Comparison of ENCODE assay signal across 30 cellular contexts in the genomic region with DNA sequence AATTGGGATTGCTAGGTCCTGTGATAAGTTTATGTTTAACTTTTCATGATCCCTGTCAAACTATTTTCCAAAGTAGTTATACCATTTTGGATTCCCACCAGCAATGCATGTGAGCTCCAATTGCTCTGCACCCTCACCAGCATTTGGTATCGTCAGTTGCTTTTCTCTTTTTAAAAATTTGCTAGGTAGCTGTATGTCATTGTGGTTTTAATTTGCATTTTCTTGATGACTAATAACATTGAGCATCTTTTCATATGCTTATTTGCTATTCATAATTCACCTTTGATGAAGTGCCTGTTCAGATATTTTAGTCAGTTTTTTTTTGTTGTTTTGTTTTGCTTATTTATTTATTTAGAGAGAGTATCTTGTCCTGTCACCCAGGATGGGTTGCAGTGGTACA. TPM values are rescaled to one million over a fixed set of nuclear protein-coding genes. Genes with fewer than 3 reads are reported as not detected.
"Had no signal": no experiment of that assay in that cellular context is flagged by ENCODE, and none has a peak within 500 bp of the region (broad histone marks: within the 10 kb centered on the region; RNA-seq: fewer than 3 reads in every experiment).

No MANE protein-coding gene starts in this region.

- H3K36me3 ChIP-seq: ascending aorta had no signal

- DNase-seq: activated B cell treated with CpG ODN at 0.5 μM for 24 hours; activated CD4-positive, alpha-beta memory T cell treated with anti-CD3 and anti-CD28 coated beads for 36 hours; activated CD4-positive, alpha-beta T cell treated with anti-CD3 and anti-CD28 coated beads for 4 hours; activated CD4-positive, alpha-beta T cell treated with anti-CD3 and anti-CD28 coated beads, Interleukin-2, amount 10 ng/mL, durations not matched to agents 24 days and 14 days; activated CD4-positive, alpha-beta T cell treated with anti-CD3 and anti-CD28 coated beads, Interleukin-2, amount 50 U/mL, for 1 hour; activated CD4-positive, alpha-beta T cell treated with anti-CD3 and anti-CD28 coated beads, Interleukin-2, amount 50 U/mL, for 4 hours; activated CD4-positive, CD25-positive, alpha-beta regulatory T cell treated with anti-CD3 and anti-CD28 coated beads, Interleukin-2, amount 50 U/mL, for 72 hours; activated CD8-positive, alpha-beta memory T cell treated with anti-CD3 and anti-CD28 coated beads, Interleukin-2, amount 50 U/mL, for 4 hours; activated CD8-positive, alpha-beta T cell treated with anti-CD3 and anti-CD28 coated beads for 36 hours; activated effector memory CD4-positive, alpha-beta T cell treated with anti-CD3 and anti-CD28 coated beads, Interleukin-2, amount 50 U/mL, for 16 hours; activated naive CD4-positive, alpha-beta T cell treated with anti-CD3 and anti-CD28 coated beads, Interleukin-2, amount 10 ng/mL, durations not matched to agents 7 days and 5 days; activated naive CD4-positive, alpha-beta T cell treated with Interleukin-2 at 50 U/mL for 16 hours; activated naive CD8-positive, alpha-beta T cell treated with anti-CD3 and anti-CD28 coated beads, Interleukin-2, amount 10 ng/mL, durations not matched to agents 7 days and 5 days; activated naive CD8-positive, alpha-beta T cell treated with anti-CD3 and anti-CD28 coated beads, Interleukin-2, amount 50 U/mL, for 24 hours; activated T-cell treated with anti-CD3 and anti-CD28 coated beads for 4 hours; activated T-cell treated with anti-CD3 and anti-CD28 coated beads, Interleukin-2, amount 50 U/mL, for 1 hour; activated T-cell treated with anti-CD3 and anti-CD28 coated beads, Interleukin-2, amount 50 U/mL, for 4 hours; activated T-cell treated with anti-CD3 and anti-CD28 coated beads, Interleukin-2, amount 50 U/mL, for 72 hours; amygdala; anterior cingulate cortex; caudate nucleus; cerebellar nuclear complex; T-helper 1 cell; T-helper 2 cell; T-helper 9 cell had no signal

- FAIRE-seq: TTC549 had no signal

- H3K4me1 ChIP-seq: ascending aorta had no signal

- H3K9me3 ChIP-seq: ascending aorta had no signal

- H3K4me3 ChIP-seq: ascending aorta had no signal

- H3K27ac ChIP-seq: ascending aorta, VCaP had no signal

- ATAC-seq: activated CD8-positive, alpha-beta T cell treated with anti-CD3 and anti-CD28 coated beads for 36 hours; activated naive CD8-positive, alpha-beta T cell treated with anti-CD3 and anti-CD28 coated beads, Interleukin-2, amount 50 U/mL, for 24 hours; activated T-cell treated with anti-CD3 and anti-CD28 coated beads, Interleukin-2, amount 50 U/mL, for 4 hours; activated T-cell treated with anti-CD3 and anti-CD28 coated beads, Interleukin-2, amount 50 U/mL, for 72 hours; activated T-helper 17 cell treated with anti-CD3 and anti-CD28 coated beads, Interleukin-2, amount 50 U/mL, for 72 hours had no signal

- H3K27me3 ChIP-seq: ascending aorta had no signal

RNA-seq across cellular contexts. Expression of a gene that starts 12.5 kb away (rescaled TPM):
- total RNA-seq: activated B cell treated with CpG ODN at 0.5 μM for 24 hours; activated CD8-positive, alpha-beta memory T cell treated with anti-CD3 and anti-CD28 coated beads for 36 hours; activated CD8-positive, alpha-beta T cell treated with anti-CD3 and anti-CD28 coated beads for 36 hours; ascending aorta had no signal
